Comparison of ENCODE assay signal across 1 cellular context in the genomic region with DNA sequence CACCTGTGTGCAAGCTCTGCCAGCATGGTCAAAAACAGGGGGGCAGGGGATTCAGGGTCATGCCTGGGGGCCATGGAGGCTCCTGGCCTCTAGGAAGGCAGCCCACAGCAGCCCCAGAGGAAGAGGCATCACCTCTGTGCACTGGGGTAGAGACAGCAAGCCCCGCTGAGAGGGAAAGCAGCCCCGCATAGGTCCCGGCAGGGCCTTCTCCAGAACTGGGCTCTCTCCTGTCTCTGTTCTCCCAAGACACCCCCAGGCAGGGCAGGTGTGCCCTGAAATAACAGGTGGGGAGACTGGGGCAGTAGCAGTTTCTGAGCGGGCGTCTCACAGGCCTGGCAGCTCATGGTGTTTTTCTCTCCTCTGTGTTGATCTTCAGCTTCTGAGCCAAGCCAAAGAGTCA.
TF ChIP-seq lines count a peak whose summit lies in the region.

No MANE protein-coding gene starts in this region.

TF ChIP-seq in WTC11, 78 proteins besides CTCF, POLR2A, EP300 and RAD21 (continued from another document):
- TF ChIP-seq, protein P1, sequence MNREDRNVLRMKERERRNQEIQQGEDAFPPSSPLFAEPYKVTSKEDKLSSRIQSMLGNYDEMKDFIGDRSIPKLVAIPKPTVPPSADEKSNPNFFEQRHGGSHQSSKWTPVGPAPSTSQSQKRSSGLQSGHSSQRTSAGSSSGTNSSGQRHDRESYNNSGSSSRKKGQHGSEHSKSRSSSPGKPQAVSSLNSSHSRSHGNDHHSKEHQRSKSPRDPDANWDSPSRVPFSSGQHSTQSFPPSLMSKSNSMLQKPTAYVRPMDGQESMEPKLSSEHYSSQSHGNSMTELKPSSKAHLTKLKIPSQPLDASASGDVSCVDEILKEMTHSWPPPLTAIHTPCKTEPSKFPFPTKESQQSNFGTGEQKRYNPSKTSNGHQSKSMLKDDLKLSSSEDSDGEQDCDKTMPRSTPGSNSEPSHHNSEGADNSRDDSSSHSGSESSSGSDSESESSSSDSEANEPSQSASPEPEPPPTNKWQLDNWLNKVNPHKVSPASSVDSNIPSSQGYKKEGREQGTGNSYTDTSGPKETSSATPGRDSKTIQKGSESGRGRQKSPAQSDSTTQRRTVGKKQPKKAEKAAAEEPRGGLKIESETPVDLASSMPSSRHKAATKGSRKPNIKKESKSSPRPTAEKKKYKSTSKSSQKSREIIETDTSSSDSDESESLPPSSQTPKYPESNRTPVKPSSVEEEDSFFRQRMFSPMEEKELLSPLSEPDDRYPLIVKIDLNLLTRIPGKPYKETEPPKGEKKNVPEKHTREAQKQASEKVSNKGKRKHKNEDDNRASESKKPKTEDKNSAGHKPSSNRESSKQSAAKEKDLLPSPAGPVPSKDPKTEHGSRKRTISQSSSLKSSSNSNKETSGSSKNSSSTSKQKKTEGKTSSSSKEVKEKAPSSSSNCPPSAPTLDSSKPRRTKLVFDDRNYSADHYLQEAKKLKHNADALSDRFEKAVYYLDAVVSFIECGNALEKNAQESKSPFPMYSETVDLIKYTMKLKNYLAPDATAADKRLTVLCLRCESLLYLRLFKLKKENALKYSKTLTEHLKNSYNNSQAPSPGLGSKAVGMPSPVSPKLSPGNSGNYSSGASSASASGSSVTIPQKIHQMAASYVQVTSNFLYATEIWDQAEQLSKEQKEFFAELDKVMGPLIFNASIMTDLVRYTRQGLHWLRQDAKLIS (CRISPR knock-in tag; IDR thresholded peaks at IDR 0.05; ENCODE audit: borderline replicate concordance) = no peak
- no peak for TF ChIP-seq SMAD4 (CRISPR knock-in tag; IDR thresholded peaks at IDR 0.05)
